ENCODE assay signal across 8 cellular contexts in genomic region chr17:7014261-7014994, GRCh38. TPM values are rescaled to one million over a fixed set of nuclear protein-coding genes. Genes with fewer than 3 reads are reported as not detected.
DNase-seq lines count a peak whose midpoint lies in the region; ATAC-seq and TF ChIP-seq lines count a peak whose summit lies in the region.

No MANE protein-coding gene starts in this region.

- peak; percentile 89 for TF ChIP-seq CTCF in right atrium auricular region (IDR thresholded peaks at IDR 0.05)
- peak in 2 of 3 experiments; percentile 32 to 75 for TF ChIP-seq CTCF in vagina (IDR thresholded peaks at IDR 0.05)

- H3K27ac ChIP-seq in right atrium auricular region: peak overlapping the region; percentile 93 to 97
- H3K27ac ChIP-seq in vagina: peak overlapping the region; percentile 96

- TF ChIP-seq POLR2A in GM15510 (IDR thresholded peaks at IDR 0.05; ENCODE audit: borderline replicate concordance, extremely low read depth, insufficient read length): peak; percentile 84
- TF ChIP-seq POLR2A in vagina (IDR thresholded peaks at IDR 0.05): peak in 1 of 2 donors; percentile 70

- no peaks in the 10 kb centered on the region for H3K27me3 ChIP-seq in right atrium auricular region
- H3K27me3 ChIP-seq in vagina: no peaks in the 10 kb centered on the region

- H3K4me1 ChIP-seq in right atrium auricular region (peaks cover 0 to 80% of the 10 kb centered on the region in 2 donors), vagina (peaks cover 71% of the 10 kb centered on the region)

- H3K9me3 ChIP-seq in right atrium auricular region: no peaks in the 10 kb centered on the region
- H3K9me3 ChIP-seq in vagina: no peaks in the 10 kb centered on the region

- H3K4me3 ChIP-seq in right atrium auricular region: peak overlapping the region; percentile 72 to 95
- H3K4me3 ChIP-seq in vagina: peak overlapping the region; percentile 68 to 85

- peaks cover 7% of the 10 kb centered on the region for H3K36me3 ChIP-seq in right atrium auricular region
- no peaks in the 10 kb centered on the region for H3K36me3 ChIP-seq in vagina

- DNase-seq in NCI-H1436 treated with DMSO at 0.1 percent for 48 hours (lab: John Stamatoyannopoulos, UW) (peak; percentile 63), T-helper 1 cell (peak; percentile 96 to 99 (median 98)), amygdala (lab: John Stamatoyannopoulos, UW) (peak; percentile 57 to 99 (median 95)), right atrium auricular region (ENCODE audit: low spot score) (peak; percentile 98), putamen (ENCODE audit: low spot score) (peak; percentile 99), vagina (ENCODE audit: extremely low spot score in 2 of 2) (peak in 1 of 2 donors; percentile 97)

- peak; percentile 77 for ATAC-seq in HG02870 (IDR thresholded peaks at IDR 0.05; ENCODE audit: unreplicated experiment)

- intact Hi-C loops in vagina (cut with DNase I): no loop called here

RNA-seq across cellular contexts. Expression of gene RNASEK, which starts 2.0 kb away (rescaled TPM):
- total RNA-seq in right atrium auricular region: 100 to 1,000 TPM; 231 to 334 TPM
- total RNA-seq in vagina: 155 TPM

RNA-seq across cellular contexts. Expression of gene BCL6B, which starts 8.4 kb away (rescaled TPM):
- total RNA-seq in right atrium auricular region (1 to 10 TPM; 6.1 to 9.2 TPM), vagina (10.1 TPM)

RNA-seq across cellular contexts. Expression of gene ALOX12, which starts 18.6 kb away (rescaled TPM):
- total RNA-seq in right atrium auricular region (under 1 TPM in 1 of 2 donors, not detected in 1; 0.47 TPM), vagina (16.0 TPM)

RNA-seq across cellular contexts. Expression of gene SLC16A13, which starts 21.4 kb away (rescaled TPM):
- under 1 TPM; 0.70 to 0.71 TPM for total RNA-seq in right atrium auricular region
- 2.0 TPM for total RNA-seq in vagina

RNA-seq across cellular contexts. Expression of gene SLC16A11, which starts 29.5 kb away (rescaled TPM):
- 1 to 10 TPM; 1.9 to 3.4 TPM for total RNA-seq in right atrium auricular region
- total RNA-seq in vagina: not detected

Comparison
In these comparisons a context has a peak if more than half of its experiments do, and no peak if none do; other contexts are left out.
1. RNA of gene ALOX12, which starts 18.6 kb away (total RNA-seq): 16.0 TPM in vagina (single experiment); 0.47 TPM in right atrium auricular region; every median in the first group is over 10 times any median in the second.